ENCODE assay signal across 14 cellular contexts in genomic region chr4:172740434-172740833, GRCh38.
DNase-seq lines count a peak whose midpoint lies in the region; ATAC-seq and TF ChIP-seq lines count a peak whose summit lies in the region.
"Had no signal": no experiment of that assay in that cellular context is flagged by ENCODE, and none has a peak within 500 bp of the region (broad histone marks: within the 10 kb centered on the region; RNA-seq: fewer than 3 reads in every experiment).

No MANE protein-coding gene starts in this region.

- intact Hi-C loops in tibial artery (cut with DNase I; ENCODE audit: low total_unique reads) (no loop called here), testis (cut with DNase I; ENCODE audit: low total_unique reads) (no loop called here)

- no peak for TF ChIP-seq POLR2A in testis (IDR thresholded peaks at IDR 0.05)

- WGBS in testis, 2 donors: 42 to 92% methylated on average over 1 of the region's 1 CpG

- H3K27ac ChIP-seq in KMS-11 (peak overlapping the region; percentile 12; the same call in 1 of the 2 replicates), tibial artery (no peak overlapping the region), testis (no peak overlapping the region)
- H3K27ac ChIP-seq: prostate gland had no signal

- TF ChIP-seq CTCF in KMS-11 (conservative IDR thresholded peaks at IDR 0.05; ENCODE audit: low read depth, low read length) (no peak), tibial artery (IDR thresholded peaks at IDR 0.05) (no peak), testis (IDR thresholded peaks at IDR 0.05) (no peak)

- H3K9ac ChIP-seq in KMS-11: no peak overlapping the region

- no peaks in the 10 kb centered on the region; the same call in 1 of the 2 replicates for H3K36me3 ChIP-seq in KMS-11 (ENCODE audit: insufficient read depth)
- H3K36me3 ChIP-seq in tibial artery: no peaks in the 10 kb centered on the region
- no peaks in the 10 kb centered on the region for H3K36me3 ChIP-seq in testis (ENCODE audit: low read depth, missing control alignments)
- H3K36me3 ChIP-seq: prostate gland had no signal

- H3K79me2 ChIP-seq in KMS-11 (ENCODE audit: insufficient read depth, low read depth): no peaks in the 10 kb centered on the region

- no peak for DNase-seq in NCI-H1436 (lab: John Stamatoyannopoulos, UW)
- DNase-seq in C1 segment of cervical spinal cord (lab: John Stamatoyannopoulos, UW): no peak
- no peak for DNase-seq in tibial artery
- no peak for DNase-seq in testis
- DNase-seq: AML-193; hippocampal formation; mesendoderm; stimulated activated CD4-positive, alpha-beta T cell treated with anti-CD3 and anti-CD28 coated beads, Interleukin-4, amount 100 ng/mL, for 1 hour; T-helper 9 cell had no signal

- peaks cover 0 to 6% (median 3%) of the 10 kb centered on the region in 3 donors for H3K9me3 ChIP-seq in tibial artery
- H3K9me3 ChIP-seq in testis: no peaks in the 10 kb centered on the region

- H3K27me3 ChIP-seq in KMS-11 (ENCODE audit: insufficient read depth, low read depth) (no peaks in the 10 kb centered on the region; the same call in 1 of the 2 replicates), tibial artery (no peaks in the 10 kb centered on the region), testis (no peaks in the 10 kb centered on the region)

- peaks cover 22% of the 10 kb centered on the region for H3K4me1 ChIP-seq in KMS-11 (ENCODE audit: low read depth, poor library complexity, severe bottlenecking)
- no peaks in the 10 kb centered on the region for H3K4me1 ChIP-seq in tibial artery
- no peaks in the 10 kb centered on the region for H3K4me1 ChIP-seq in testis
- H3K4me1 ChIP-seq: prostate gland had no signal

- H3K4me2 ChIP-seq in KMS-11: peak overlapping the region; percentile 27

- H3K4me3 ChIP-seq in KMS-11 (IDR thresholded peaks at IDR 0.05; ENCODE audit: insufficient read depth, low read depth, low read length): no peak overlapping the region
- H3K4me3 ChIP-seq in tibial artery: no peak overlapping the region
- no peak overlapping the region for H3K4me3 ChIP-seq in testis
- H3K4me3 ChIP-seq: prostate gland had no signal

- H4K20me1 ChIP-seq in KMS-11 (ENCODE audit: insufficient read depth): no peaks in the 10 kb centered on the region

- no peak overlapping the region for H2AFZ ChIP-seq in KMS-11 (ENCODE audit: low read depth)

- ATAC-seq in GM18858 (IDR thresholded peaks at IDR 0.05; ENCODE audit: unreplicated experiment) (peak; percentile 97), GM21515 (IDR thresholded peaks at IDR 0.05; ENCODE audit: unreplicated experiment) (peak; percentile 96), HG03025 (IDR thresholded peaks at IDR 0.05; ENCODE audit: low FRiP score, unreplicated experiment) (peak; percentile 94)
